In genomic region chr18:21652073-21652472, GRCh38 we compare ENCODE assay signal across 1 cellular context.
A peak's percentile ranks its signal among the peaks of the same experiment; 100 is the strongest.
TF ChIP-seq lines count a peak whose summit lies in the region.

No MANE protein-coding gene starts in this region.

TF ChIP-seq in HepG2, 621 proteins besides CTCF, POLR2A, EP300 and RAD21:
- TF ChIP-seq HNRNPL (IDR thresholded peaks at IDR 0.05; ENCODE audit: low read depth, low read length) (no peak), ZNF121 (CRISPR knock-in tag; IDR thresholded peaks at IDR 0.05) (peak; percentile 52; the same call in 1 of the 2 replicates), GFI1 (CRISPR knock-in tag; IDR thresholded peaks at IDR 0.05; ENCODE audit: borderline replicate concordance) (no peak), FOXA3 (CRISPR knock-in tag; IDR thresholded peaks at IDR 0.05) (no peak)
